ENCODE assay signal across 19 cellular contexts in the genomic region with DNA sequence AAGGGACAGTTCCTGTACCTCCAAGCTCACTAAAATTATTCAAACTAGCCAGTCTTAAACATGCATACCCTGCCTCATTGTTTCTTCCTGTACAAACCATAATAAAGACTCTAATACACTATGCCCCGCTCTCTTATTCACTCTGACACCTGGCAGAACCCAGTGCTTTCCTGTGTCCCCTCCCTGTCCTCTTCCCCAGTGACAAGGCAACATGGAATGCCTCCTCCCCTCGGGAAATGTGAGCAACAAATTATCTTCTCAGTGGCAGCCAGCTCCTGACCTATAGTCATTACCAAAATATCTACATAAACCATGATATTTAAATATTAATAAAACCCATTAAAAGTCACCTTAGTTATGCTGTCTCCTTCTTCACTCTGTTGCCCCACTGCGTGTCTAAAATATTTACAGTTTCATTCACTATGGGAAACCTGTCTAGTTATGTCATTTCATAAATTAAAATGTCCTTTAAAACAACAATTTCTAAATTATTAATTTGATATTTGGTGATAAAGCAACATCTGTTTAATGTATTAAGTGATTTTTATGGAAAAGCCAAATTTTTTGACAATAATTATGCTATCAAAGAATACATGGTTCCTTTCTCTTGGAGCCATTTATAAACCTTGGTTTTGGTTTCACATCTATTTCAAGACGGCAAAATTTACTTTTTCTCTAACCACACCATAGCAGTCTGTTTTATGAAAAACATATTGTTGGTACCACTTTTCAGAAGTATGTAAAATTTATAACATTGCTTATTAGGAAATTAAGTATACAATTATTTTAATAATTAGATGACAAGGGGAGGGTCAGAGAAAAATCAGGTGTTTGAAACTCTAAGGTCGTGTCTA.
A peak's percentile ranks its signal among the peaks of the same experiment; 100 is the strongest.
DNase-seq lines count a peak whose midpoint lies in the region; ATAC-seq and TF ChIP-seq lines count a peak whose summit lies in the region.
"Had no signal": no experiment of that assay in that cellular context is flagged by ENCODE, and none has a peak within 500 bp of the region (broad histone marks: within the 10 kb centered on the region; RNA-seq: fewer than 3 reads in every experiment).

No MANE protein-coding gene starts in this region.

- no peaks in the 10 kb centered on the region for H3K4me1 ChIP-seq in thyroid gland
- no peaks in the 10 kb centered on the region for H3K4me1 ChIP-seq in body of pancreas
- H3K4me1 ChIP-seq: HAP-1, right lobe of liver had no signal

- TF ChIP-seq POLR2A in thyroid gland (IDR thresholded peaks at IDR 0.05), result no peak
- TF ChIP-seq POLR2A in body of pancreas (IDR thresholded peaks at IDR 0.05), result no peak

- intact Hi-C loops in thyroid gland (cut with DNase I), result no loop called here
- intact Hi-C loops in body of pancreas (cut with DNase I), result no loop called here
- intact Hi-C loops in posterior cingulate gyrus (cut with DNase I), result no loop called here

- no peaks in the 10 kb centered on the region for H3K36me3 ChIP-seq in thyroid gland
- H3K36me3 ChIP-seq in body of pancreas (replicated peaks in 1 of 2; ENCODE audit: insufficient read depth in 1 of 2, low read depth in 2 of 2), result no peaks in the 10 kb centered on the region
- H3K36me3 ChIP-seq: HAP-1, right lobe of liver had no signal

- ATAC-seq in GM19351 (IDR thresholded peaks at IDR 0.05; ENCODE audit: unreplicated experiment), result peak; percentile 90
- ATAC-seq in HG02571 (IDR thresholded peaks at IDR 0.05; ENCODE audit: unreplicated experiment), result peak; percentile 50
- peak; percentile 57 for ATAC-seq in HG03442 (IDR thresholded peaks at IDR 0.05; ENCODE audit: unreplicated experiment)
- no peak for ATAC-seq in body of pancreas
- ATAC-seq: esophagus mucosa, right lobe of liver had no signal

- TF ChIP-seq CTCF in thyroid gland (IDR thresholded peaks at IDR 0.05), result no peak
- TF ChIP-seq CTCF in body of pancreas (IDR thresholded peaks at IDR 0.05), result no peak

- 69 to 78% methylated on average over 5 of the region's 5 CpGs for WGBS in thyroid gland, 2 donors
- 40 to 57% methylated on average over 5 of the region's 5 CpGs for WGBS in body of pancreas, 2 donors

- H3K27ac ChIP-seq in thyroid gland (no peak overlapping the region), body of pancreas (no peak overlapping the region)
- H3K27ac ChIP-seq: right lobe of liver, RWPE1 had no signal

- DNase-seq in EH (ENCODE audit: low read depth), result peak; percentile 31
- no peak for DNase-seq in thyroid gland
- DNase-seq in NCI-H526 treated with DMSO at 0.1 percent for 48 hours (lab: John Stamatoyannopoulos, UW), result no peak
- no peak for DNase-seq in body of pancreas
- no peak for DNase-seq in posterior cingulate gyrus
- DNase-seq: activated CD4-positive, CD25-positive, alpha-beta regulatory T cell treated with anti-CD3 and anti-CD28 coated beads, Interleukin-2, amount 50 U/mL, for 72 hours; activated naive CD4-positive, alpha-beta T cell treated with anti-CD3 and anti-CD28 coated beads, Interleukin-2, amount 50 U/mL, for 16 hours; CD4-positive, CD25-positive, alpha-beta regulatory T cell; dermis blood vessel endothelial cell; head of caudate nucleus; NCI-H146; NCI-H510A treated with DMSO at 0.1 percent for 48 hours; right lobe of liver had no signal

- H3K4me3 ChIP-seq in thyroid gland (replicated peaks in 1 of 3) (no peak overlapping the region), body of pancreas (no peak overlapping the region)
- H3K4me3 ChIP-seq: HAP-1, right lobe of liver had no signal

- H3K9me3 ChIP-seq in thyroid gland, result no peaks in the 10 kb centered on the region
- no peaks in the 10 kb centered on the region for H3K9me3 ChIP-seq in body of pancreas
- H3K9me3 ChIP-seq: HAP-1, right lobe of liver had no signal

- H3K27me3 ChIP-seq in thyroid gland (no peaks in the 10 kb centered on the region), body of pancreas (no peaks in the 10 kb centered on the region)
- H3K27me3 ChIP-seq: right lobe of liver had no signal
